14 cellular contexts compared by ENCODE assay signal in the genomic region with DNA sequence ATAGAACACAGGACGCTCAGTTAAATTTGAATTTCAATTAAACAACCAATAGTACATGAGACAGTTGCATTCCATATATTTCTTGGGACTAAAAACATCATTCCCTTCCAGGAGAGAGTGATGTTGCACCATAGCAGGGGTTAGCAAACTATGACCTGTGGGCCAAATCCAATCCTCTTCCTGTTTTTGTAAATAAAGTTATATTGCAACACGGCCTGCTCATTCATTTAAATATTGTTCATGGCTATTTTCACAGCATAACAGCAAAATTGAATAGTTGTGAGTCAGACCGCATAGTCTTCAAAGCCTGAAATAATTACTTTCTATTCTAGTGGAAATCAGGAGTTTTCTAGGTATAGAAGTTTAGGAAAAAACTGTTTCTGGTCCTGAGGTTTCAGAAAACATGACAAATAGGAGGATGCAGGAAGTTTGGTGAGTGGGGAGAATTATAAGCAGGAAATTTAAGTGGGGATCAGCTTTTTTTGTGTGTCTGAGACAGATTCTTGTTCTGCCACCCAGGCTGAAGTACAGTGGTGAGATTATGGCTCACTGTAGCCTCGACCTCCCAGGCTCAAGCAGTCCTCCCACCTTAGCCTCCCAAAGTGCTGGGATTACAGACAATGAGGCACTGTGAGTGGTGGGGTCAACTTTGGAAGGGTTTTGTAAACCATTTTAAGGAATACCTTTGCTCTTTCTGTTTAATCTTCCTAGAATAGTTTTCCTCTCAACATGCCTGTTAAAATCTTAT.
DNase-seq lines count a peak whose midpoint lies in the region; ATAC-seq and TF ChIP-seq lines count a peak whose summit lies in the region.
"Had no signal": no experiment of that assay in that cellular context is flagged by ENCODE, and none has a peak within 500 bp of the region (broad histone marks: within the 10 kb centered on the region; RNA-seq: fewer than 3 reads in every experiment).

No MANE protein-coding gene starts in this region.

- peak overlapping the region in 1 of 2 experiments; percentile 70 for H3K4ac ChIP-seq in mesenchymal stem cell (ENCODE audit: low read depth in 1 of 2, low read length in 2 of 2)

- H3K4me1 ChIP-seq in mesenchymal stem cell (ENCODE audit: control insufficient read depth, insufficient read depth, low read depth, low read length): peaks cover 4% of the 10 kb centered on the region

- no peaks in the 10 kb centered on the region for H3K9me3 ChIP-seq in mesenchymal stem cell (ENCODE audit: control insufficient read depth, low read length)
- H3K9me3 ChIP-seq in T-helper 17 cell (ENCODE audit: control insufficient read depth, low read length, poor library complexity, severe bottlenecking): no peaks in the 10 kb centered on the region
- H3K9me3 ChIP-seq: Peyer's patch, thoracic aorta had no signal

- H2BK12ac ChIP-seq in mesenchymal stem cell (ENCODE audit: low read length in 2 of 2): peak overlapping the region; percentile 85 to 94

- no peaks in the 10 kb centered on the region for H3K36me3 ChIP-seq in mesenchymal stem cell (ENCODE audit: control insufficient read depth in 1 of 2, insufficient read depth in 2 of 2, low read depth in 1 of 2, low read length in 2 of 2)
- H3K36me3 ChIP-seq: Peyer's patch, thoracic aorta had no signal

- no peaks in the 10 kb centered on the region for H3K79me1 ChIP-seq in mesenchymal stem cell (replicated peaks; ENCODE audit: low read length, poor library complexity, severe bottlenecking)

- no peak overlapping the region for H2AK5ac ChIP-seq in mesenchymal stem cell (ENCODE audit: low read length, severe bottlenecking)

- no peak overlapping the region for H4K8ac ChIP-seq in mesenchymal stem cell (ENCODE audit: low read length)

- peak overlapping the region; percentile 67 for H3K9ac ChIP-seq in mesenchymal stem cell (ENCODE audit: low read length)

- H3K14ac ChIP-seq in mesenchymal stem cell (ENCODE audit: low read length in 2 of 2): no peak overlapping the region

- peak overlapping the region; percentile 67 to 96 for H3K18ac ChIP-seq in mesenchymal stem cell (ENCODE audit: low read depth in 1 of 2, low read length in 2 of 2)

- H3K4me3 ChIP-seq in cardiac fibroblast (replicated peaks in 1 of 2; ENCODE audit: low read depth in 2 of 2, low read length in 2 of 2): no peak overlapping the region
- peak overlapping the region in 1 of 2 experiments; percentile 34 for H3K4me3 ChIP-seq in mesenchymal stem cell (ENCODE audit: insufficient read depth in 1 of 2, low read depth in 1 of 2, low read length in 2 of 2)
- H3K4me3 ChIP-seq: Peyer's patch, thoracic aorta had no signal

- no peak overlapping the region for H3K27ac ChIP-seq in mesenchymal stem cell (ENCODE audit: low read length, poor library complexity, severe bottlenecking)
- H3K27ac ChIP-seq: thoracic aorta had no signal

- H2BK15ac ChIP-seq in mesenchymal stem cell (ENCODE audit: low read depth, poor library complexity, severe bottlenecking): no peak overlapping the region

- no peaks in the 10 kb centered on the region for H3K27me3 ChIP-seq in mesenchymal stem cell (ENCODE audit: control insufficient read depth in 1 of 2, insufficient read depth in 1 of 2, low read length in 2 of 2)
- H3K27me3 ChIP-seq: Peyer's patch had no signal

- H2AFZ ChIP-seq in mesenchymal stem cell (ENCODE audit: low read depth, low read length): no peak overlapping the region

- WGBS in mesenchymal stem cell: no CpG with 5 or more reads among the region's 4 CpGs

- no peak overlapping the region for H3K27ac Mint-ChIP-seq in T-helper 17 cell

- H3K4me3 Mint-ChIP-seq in T-helper 17 cell: no peak overlapping the region
- H3K4me3 Mint-ChIP-seq: central memory CD8-positive, alpha-beta T cell had no signal

- no peak overlapping the region for H3K4me2 ChIP-seq in mesenchymal stem cell (ENCODE audit: low read length, poor library complexity, severe bottlenecking)

- no peak overlapping the region for H2BK5ac ChIP-seq in mesenchymal stem cell (ENCODE audit: low read depth, low read length, poor library complexity, severe bottlenecking)

- peaks cover 5% of the 10 kb centered on the region for H3K36me3 Mint-ChIP-seq in T-helper 17 cell (ENCODE audit: low read depth)

- peaks cover 21% of the 10 kb centered on the region for H3K27me3 Mint-ChIP-seq in T-helper 17 cell

- H3K23ac ChIP-seq in mesenchymal stem cell (ENCODE audit: low read length in 2 of 2): no peak overlapping the region

- DNase-seq in EH (ENCODE audit: low read depth): peak; percentile 84
- DNase-seq in NOMO-1 treated with dmso at 0.1 percent for 144 hours (lab: John Stamatoyannopoulos, UW; ENCODE audit: unreplicated experiment): peak; percentile 36
- DNase-seq in cardiac fibroblast (ENCODE audit: low read depth in 2 of 2): peak; percentile 89 to 92
- peak; percentile 72 for DNase-seq in mesenchymal stem cell
- no peak for DNase-seq in T-helper 1 cell
- no peak for DNase-seq in stimulated activated CD8-positive, alpha-beta memory T cell treated with anti-CD3 and anti-CD28 coated beads, Interleukin-4, amount 100 ng/mL, for 48 hours
- no peak for DNase-seq in foreskin melanocyte
- DNase-seq in T-helper 17 cell: no peak
- DNase-seq: activated CD4-positive, CD25-positive, alpha-beta regulatory T cell; glutamatergic neuron; NCI-H2081; Peyer's patch had no signal

- peaks cover 5% of the 10 kb centered on the region for H3K4me1 Mint-ChIP-seq in T-helper 17 cell
- H3K4me1 Mint-ChIP-seq: central memory CD8-positive, alpha-beta T cell had no signal

- TF ChIP-seq CTCF in cardiac fibroblast (IDR thresholded peaks at IDR 0.05; ENCODE audit: low read depth, low read length): no peak

- ATAC-seq in T-helper 17 cell: no peak

- peak overlapping the region; percentile 64 for H2BK120ac ChIP-seq in mesenchymal stem cell (ENCODE audit: low read depth, low read length)

- peak overlapping the region; percentile 61 for H4K91ac ChIP-seq in mesenchymal stem cell (ENCODE audit: low read length)

Comparison
In these comparisons a context has a peak if more than half of its experiments do, and no peak if none do; other contexts are left out.
1. DNase-seq: peak in EH (single experiment), NOMO-1 treated with dmso at 0.1 percent for 144 hours (single experiment), cardiac fibroblast (2 of 2) and mesenchymal stem cell (single experiment); none in T-helper 1 cell (0 of 5), stimulated activated CD8-positive, alpha-beta memory T cell treated with anti-CD3 and anti-CD28 coated beads, Interleukin-4, amount 100 ng/mL, for 48 hours (single experiment), foreskin melanocyte (single experiment) and T-helper 17 cell (0 of 3).